Comparison of ENCODE assay signal across 10 cellular contexts in genomic region chr4:37561803-37562207, GRCh38.
DNase-seq lines count a peak whose midpoint lies in the region; ATAC-seq and TF ChIP-seq lines count a peak whose summit lies in the region.
"Had no signal": no experiment of that assay in that cellular context is flagged by ENCODE, and none has a peak within 500 bp of the region (broad histone marks: within the 10 kb centered on the region; RNA-seq: fewer than 3 reads in every experiment).

No MANE protein-coding gene starts in this region.

- peak; percentile 92 for ATAC-seq in HG02973 (IDR thresholded peaks at IDR 0.05; ENCODE audit: unreplicated experiment)
- no peak for ATAC-seq in GM21723 (IDR thresholded peaks at IDR 0.05; ENCODE audit: unreplicated experiment)

- DNase-seq in NCI-H2081 (lab: John Stamatoyannopoulos, UW) (peak; percentile 34 to 48), NCI-H2081 treated with DMSO at 0.1 percent for 48 hours (lab: John Stamatoyannopoulos, UW) (no peak), RKO (ENCODE audit: low spot score) (peak; percentile 16), retinal pigment epithelial cell (ENCODE audit: low read depth) (peak; percentile 86), MV-4-11 (lab: John Stamatoyannopoulos, UW) (no peak), NOMO-1 treated with DMSO at 0.1 percent for 48 hours (lab: John Stamatoyannopoulos, UW; ENCODE audit: unreplicated experiment) (no peak)
- DNase-seq: SIG-M5 had no signal

- TF ChIP-seq CTCF in retinal pigment epithelial cell (conservative IDR thresholded peaks at IDR 0.05; ENCODE audit: low read depth, low read length): no peak

- no peak overlapping the region for H3K4me3 ChIP-seq in retinal pigment epithelial cell (ENCODE audit: low read length)
- H3K4me3 ChIP-seq: skin epidermis had no signal

Comparison
In these comparisons a context has a peak if more than half of its experiments do, and no peak if none do; other contexts are left out.
1. DNase-seq: peak in NCI-H2081 (2 of 2), RKO (single experiment) and retinal pigment epithelial cell (single experiment); none in NCI-H2081 treated with DMSO at 0.1 percent for 48 hours (single experiment), MV-4-11 (single experiment) and NOMO-1 treated with DMSO at 0.1 percent for 48 hours (single experiment).